7 cellular contexts compared by ENCODE assay signal in the genomic region with DNA sequence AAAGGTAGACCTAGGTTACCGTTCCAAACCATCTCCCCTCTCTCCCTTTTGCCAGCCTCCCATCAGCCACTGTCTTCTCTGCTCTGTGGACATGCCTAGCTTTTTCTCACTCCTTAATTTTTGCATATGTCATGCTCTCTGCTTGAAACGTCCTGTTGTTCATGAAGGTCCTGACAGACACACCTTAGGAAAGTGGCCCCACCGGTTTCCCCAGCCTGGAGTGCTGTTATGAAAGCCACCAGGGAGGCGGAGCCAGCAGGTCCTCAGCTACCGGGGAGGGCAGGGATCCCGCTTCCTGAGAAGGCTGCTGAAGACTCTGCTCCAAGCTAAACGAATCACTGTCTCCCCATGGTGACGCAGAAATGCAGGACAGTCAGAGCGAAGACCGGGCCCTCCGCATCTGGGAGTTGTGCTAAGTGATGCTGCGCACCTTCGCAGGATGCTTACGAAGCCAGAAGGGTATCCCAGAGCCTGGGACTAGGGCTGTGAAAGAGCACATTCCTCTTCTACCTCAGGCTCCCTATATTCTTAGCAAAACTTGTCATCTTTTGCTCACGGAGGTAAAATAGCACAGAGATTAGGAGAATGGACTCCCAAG. TPM values are rescaled to one million over a fixed set of nuclear protein-coding genes. Genes with fewer than 3 reads are reported as not detected.
A peak's percentile ranks its signal among the peaks of the same experiment; 100 is the strongest.
DNase-seq lines count a peak whose midpoint lies in the region; ATAC-seq and TF ChIP-seq lines count a peak whose summit lies in the region.
"Had no signal": no experiment of that assay in that cellular context is flagged by ENCODE, and none has a peak within 500 bp of the region (broad histone marks: within the 10 kb centered on the region; RNA-seq: fewer than 3 reads in every experiment).

No MANE protein-coding gene starts in this region.

- TF ChIP-seq CTCF in GM13977 (IDR thresholded peaks at IDR 0.05; ENCODE audit: extremely low read depth, insufficient read depth, missing control alignments) = no peak

- in situ Hi-C loops in GM13977 (cut with MboI; ENCODE audit: low pct_unique_long_range_greater_than_20kb, low sequenced_read_pairs, unreplicated experiment) = no loop called here

- DNase-seq in HT-29 (ENCODE audit: low spot score) (peak; percentile 89), left kidney (ENCODE audit: low read depth, low spot score) (peak; percentile 73), GM13977 (ENCODE audit: low spot score) (no peak), NOMO-1 (lab: John Stamatoyannopoulos, UW; ENCODE audit: unreplicated experiment in 2 of 2) (no peak)
- DNase-seq in activated CD8-positive, alpha-beta memory T cell treated with anti-CD3 and anti-CD28 coated beads, Interleukin-2, amount 50 U/mL, for 48 hours = peak; percentile 71

- no peak for ATAC-seq in GM18870 (IDR thresholded peaks at IDR 0.05; ENCODE audit: unreplicated experiment)

RNA-seq across cellular contexts. Expression of a gene that starts 2.3 kb away (rescaled TPM):
- not detected in 2 replicates for total RNA-seq in HT-29 (2014; rRNA removed; shearing (Covaris generic))
- total RNA-seq: SJSA1 had no signal

RNA-seq across cellular contexts. Expression of a gene that starts 10.4 kb away (rescaled TPM):
- 0.16 and 0.28 TPM in 2 replicates for total RNA-seq in HT-29 (2014; rRNA removed; shearing (Covaris generic))
- total RNA-seq: SJSA1 had no signal

RNA-seq across cellular contexts. Expression of a gene that starts 23.4 kb away (rescaled TPM):
- total RNA-seq in HT-29 (2014; rRNA removed; shearing (Covaris generic)) = not detected in 2 replicates
- total RNA-seq: SJSA1 had no signal

RNA-seq across cellular contexts. Expression of a gene that starts 33.8 kb away (rescaled TPM):
- 111 and 114 TPM in 2 replicates for total RNA-seq in HT-29 (2014; rRNA removed; shearing (Covaris generic))

RNA-seq across cellular contexts. Expression of a gene that starts 33.8 kb away (rescaled TPM):
- total RNA-seq in HT-29 (2014; rRNA removed; shearing (Covaris generic)) = not detected in 2 replicates
- total RNA-seq: SJSA1 had no signal

Comparison
In these comparisons a context has a peak if more than half of its experiments do, and no peak if none do; other contexts are left out.
1. DNase-seq: peak in HT-29 (single experiment), activated CD8-positive, alpha-beta memory T cell treated with anti-CD3 and anti-CD28 coated beads, Interleukin-2, amount 50 U/mL, for 48 hours (single experiment) and left kidney (single experiment); none in GM13977 (single experiment) and NOMO-1 (0 of 2).